ENCODE assay signal across 17 cellular contexts in genomic region chr18:33115476-33115875, GRCh38.
DNase-seq lines count a peak whose midpoint lies in the region; ATAC-seq, FAIRE-seq and TF ChIP-seq lines count a peak whose summit lies in the region.
"Had no signal": no experiment of that assay in that cellular context is flagged by ENCODE, and none has a peak within 500 bp of the region (broad histone marks: within the 10 kb centered on the region; RNA-seq: fewer than 3 reads in every experiment).

No MANE protein-coding gene starts in this region.

- H3K4me3 ChIP-seq in hepatocyte (no peak overlapping the region), mucosa of descending colon (no peak overlapping the region)
- H3K4me3 ChIP-seq: GM12878, HAP-1 had no signal

- H3K9me3 ChIP-seq in hepatocyte (ENCODE audit: low read depth) (no peaks in the 10 kb centered on the region), mucosa of descending colon (no peaks in the 10 kb centered on the region)
- H3K9me3 ChIP-seq: HAP-1 had no signal

- intact Hi-C loops in mucosa of descending colon (cut with DNase I, micrococcal nuclease) = no loop called here

- DNase-seq in D721Med (ENCODE audit: insufficient read length, low spot score) (no peak), hepatocyte (ENCODE audit: low spot score) (no peak), mucosa of descending colon (peak in 2 of 3 donors; percentile 10 to 21)
- no peak for DNase-seq in activated T-cell treated with anti-CD3 and anti-CD28 coated beads, Interleukin-2, amount 50 U/mL, for 48 hours
- no peak for DNase-seq in stimulated activated naive CD4-positive, alpha-beta T cell treated with Interleukin-2 at 50 U/mL for 16 hours (lab: John Stamatoyannopoulos, UW)
- DNase-seq: C1 segment of cervical spinal cord; CD4-positive, alpha-beta memory T cell; DMS 273 treated with DMSO at 0.1 percent for 48 hours; DMS79; EL; GDM1; GOT3; HFFc6 had no signal

- H3K4me2 ChIP-seq in hepatocyte = peak overlapping the region; percentile 68

- no peaks in the 10 kb centered on the region for H3K9me2 ChIP-seq in hepatocyte (replicated peaks; ENCODE audit: insufficient read depth)

- peaks cover 4% of the 10 kb centered on the region for H3K4me1 ChIP-seq in hepatocyte (ENCODE audit: insufficient read depth)
- no peaks in the 10 kb centered on the region for H3K4me1 ChIP-seq in mucosa of descending colon (ENCODE audit: low read depth)
- H3K4me1 ChIP-seq: HAP-1 had no signal

- H3K36me3 ChIP-seq in hepatocyte (replicated peaks; ENCODE audit: insufficient read depth, low read depth) (no peaks in the 10 kb centered on the region), mucosa of descending colon (ENCODE audit: low read depth) (no peaks in the 10 kb centered on the region)
- H3K36me3 ChIP-seq: HAP-1 had no signal

- H2AFZ ChIP-seq in hepatocyte = no peak overlapping the region

- 90% methylated on average over 7 of the region's 7 CpGs for WGBS in hepatocyte (ENCODE audit: low lambda C conversion rate, missing lambda C conversion rate)

- ATAC-seq in mucosa of descending colon (no peak), GM18517 (IDR thresholded peaks at IDR 0.05; ENCODE audit: unreplicated experiment) (no peak)
- ATAC-seq: GM12878 had no signal

- no peaks in the 10 kb centered on the region for H3K79me2 ChIP-seq in hepatocyte

- FAIRE-seq in D721Med (lab: Jason Lieb, UNC) = peak; percentile 71
- FAIRE-seq: GM12878, H54 had no signal

- H3K27ac ChIP-seq in hepatocyte = no peak overlapping the region

- no peaks in the 10 kb centered on the region for H3K27me3 ChIP-seq in hepatocyte

- H4K20me1 ChIP-seq in hepatocyte (ENCODE audit: insufficient read depth, poor library complexity, severe bottlenecking) = no peaks in the 10 kb centered on the region

- TF ChIP-seq CTCF in D721Med (IDR thresholded peaks at IDR 0.05; ENCODE audit: insufficient read depth, missing control alignments) (no peak), hepatocyte (IDR thresholded peaks at IDR 0.05; ENCODE audit: poor library complexity) (no peak), mucosa of descending colon (IDR thresholded peaks at IDR 0.05) (no peak)

Comparison
In these comparisons a context has a peak if more than half of its experiments do, and no peak if none do; other contexts are left out.
1. DNase-seq: peak in mucosa of descending colon (2 of 3); none in D721Med (single experiment), hepatocyte (single experiment), activated T-cell treated with anti-CD3 and anti-CD28 coated beads, Interleukin-2, amount 50 U/mL, for 48 hours (0 of 2) and stimulated activated naive CD4-positive, alpha-beta T cell treated with Interleukin-2 at 50 U/mL for 16 hours (single experiment).